In the genomic region with DNA sequence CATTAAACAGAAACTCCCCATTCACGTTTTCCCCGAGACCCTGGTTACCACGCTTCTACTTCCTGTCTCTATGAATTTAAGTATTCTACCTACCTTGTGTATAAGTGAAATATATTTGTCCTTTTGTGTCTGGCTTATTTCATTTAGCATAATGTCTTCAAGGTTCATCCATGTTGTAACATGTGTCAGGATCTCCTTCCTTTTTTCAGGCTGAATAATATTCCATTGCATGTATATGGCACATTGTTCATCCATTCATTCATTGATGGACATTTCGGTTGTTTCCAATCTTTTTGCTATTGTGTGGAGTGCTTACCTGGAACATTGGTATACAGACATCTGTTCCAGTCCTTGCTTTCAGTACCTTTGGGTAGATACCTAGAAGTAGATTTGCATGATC, we compare ENCODE assay signal across 10 cellular contexts. TPM values are rescaled to one million over a fixed set of nuclear protein-coding genes. Genes with fewer than 3 reads are reported as not detected.
"Had no signal": no experiment of that assay in that cellular context is flagged by ENCODE, and none has a peak within 500 bp of the region (broad histone marks: within the 10 kb centered on the region; RNA-seq: fewer than 3 reads in every experiment).

No MANE protein-coding gene starts in this region.

- DNase-seq: H9, HCEC 1CT, HFFc6, IMR-90, KG1 had no signal

- H3K4me3 ChIP-seq: GM23338, K562 had no signal

- H3K4me1 Mint-ChIP-seq: GM23338 had no signal

- FAIRE-seq: H1, H54, HTR-8/SVneo, K562 had no signal

- H3K27ac Mint-ChIP-seq: GM23338, H9, HFFc6 had no signal

- H3K4me3 Mint-ChIP-seq: GM23338, H9, HFFc6 had no signal

- H3K9me3 Mint-ChIP-seq: GM23338, H9, HFFc6 had no signal

RNA-seq across cellular contexts. Expression of a gene that starts 18.2 kb away (rescaled TPM):
- total RNA-seq: K562 had no signal
